ENCODE assay signal across 7 cellular contexts in genomic region chr10:103772096-103772845, GRCh38.
A peak's percentile ranks its signal among the peaks of the same experiment; 100 is the strongest.
DNase-seq lines count a peak whose midpoint lies in the region; ATAC-seq and TF ChIP-seq lines count a peak whose summit lies in the region.

No MANE protein-coding gene starts in this region.

- peak overlapping the region; percentile 82 for H3K4me3 Mint-ChIP-seq in endothelial cell (ENCODE audit: unreplicated experiment)
- H3K4me3 Mint-ChIP-seq in stimulated activated naive B cell treated with anti-CD40 and anti-IgM and Interleukin-4, amounts not matched to agents 10 μg/mL and 1 μg/mL and 100 μg/mL, for 72 hours = peak overlapping the region; percentile 86

- peaks cover 35% of the 10 kb centered on the region for H3K4me1 Mint-ChIP-seq in endothelial cell (ENCODE audit: unreplicated experiment)
- peaks cover 44 to 67% of the 10 kb centered on the region in 2 donors for H3K4me1 Mint-ChIP-seq in stimulated activated naive B cell treated with anti-CD40 and anti-IgM and Interleukin-4, amounts not matched to agents 10 μg/mL and 1 μg/mL and 100 μg/mL, for 72 hours

- DNase-seq in NCI-H2227 treated with DMSO at 0.1 percent for 48 hours (lab: John Stamatoyannopoulos, UW) = peak; percentile 67
- peak in 2 of 3 experiments; percentile 32 to 43 for DNase-seq in activated CD8-positive, alpha-beta memory T cell treated with anti-CD3 and anti-CD28 coated beads for 48 hours (ENCODE audit: low read depth in 2 of 3, low spot score in 2 of 3)
- peak; percentile 74 for DNase-seq in endothelial cell (ENCODE audit: low spot score)
- peak; percentile 26 for DNase-seq in stimulated activated naive B cell treated with anti-CD40 and anti-IgM and Interleukin-4, amounts not matched to agents 10 μg/mL and 1 μg/mL and 100 μg/mL, for 72 hours

- peaks cover 31% of the 10 kb centered on the region for H3K4me1 ChIP-seq in mucosa of stomach (ENCODE audit: control insufficient read depth, insufficient read depth, low read length)

- no peaks in the 10 kb centered on the region for H3K9me3 Mint-ChIP-seq in endothelial cell (ENCODE audit: unreplicated experiment)
- peaks cover 2 to 10% of the 10 kb centered on the region in 2 donors for H3K9me3 Mint-ChIP-seq in stimulated activated naive B cell treated with anti-CD40 and anti-IgM and Interleukin-4, amounts not matched to agents 10 μg/mL and 1 μg/mL and 100 μg/mL, for 72 hours

- H3K4me3 ChIP-seq in mucosa of stomach (ENCODE audit: low read length) = no peak overlapping the region

- no peaks in the 10 kb centered on the region for H3K27me3 ChIP-seq in mucosa of stomach (ENCODE audit: control insufficient read depth, insufficient read depth, low read length)

- peak; percentile 33 for TF ChIP-seq POLR2A in GM18505 (IDR thresholded peaks at IDR 0.05; ENCODE audit: borderline replicate concordance, extremely low read depth, insufficient read depth, insufficient read length)

- H3K9ac ChIP-seq in mucosa of stomach (ENCODE audit: low read length) = peak overlapping the region; percentile 76

- TF ChIP-seq CTCF in endothelial cell (IDR thresholded peaks at IDR 0.05; ENCODE audit: unreplicated experiment) = no peak

- ATAC-seq in GM18505 (IDR thresholded peaks at IDR 0.05; ENCODE audit: unreplicated experiment) = peak; percentile 70
- peak; percentile 76 for ATAC-seq in HG02759 (IDR thresholded peaks at IDR 0.05; ENCODE audit: unreplicated experiment)
- peak; percentile 65 to 74 for ATAC-seq in stimulated activated naive B cell treated with anti-CD40 and anti-IgM and Interleukin-4, amounts not matched to agents 10 μg/mL and 1 μg/mL and 100 μg/mL, for 72 hours (replicated peaks)

- peaks cover 5% of the 10 kb centered on the region for H3K27me3 Mint-ChIP-seq in endothelial cell (ENCODE audit: unreplicated experiment)
- no peaks in the 10 kb centered on the region for H3K27me3 Mint-ChIP-seq in stimulated activated naive B cell treated with anti-CD40 and anti-IgM and Interleukin-4, amounts not matched to agents 10 μg/mL and 1 μg/mL and 100 μg/mL, for 72 hours

- no peaks in the 10 kb centered on the region for H3K9me3 ChIP-seq in mucosa of stomach (ENCODE audit: control insufficient read depth, low read length)

- H3K36me3 ChIP-seq in mucosa of stomach (ENCODE audit: control insufficient read depth, insufficient read depth, low read length) = peaks cover under 1% of the 10 kb centered on the region

- H3K36me3 Mint-ChIP-seq in endothelial cell (ENCODE audit: low read depth, unreplicated experiment) = peaks cover 14% of the 10 kb centered on the region
- no peaks in the 10 kb centered on the region for H3K36me3 Mint-ChIP-seq in stimulated activated naive B cell treated with anti-CD40 and anti-IgM and Interleukin-4, amounts not matched to agents 10 μg/mL and 1 μg/mL and 100 μg/mL, for 72 hours

- H3K27ac Mint-ChIP-seq in endothelial cell (ENCODE audit: unreplicated experiment) = peak overlapping the region; percentile 91
- H3K27ac Mint-ChIP-seq in stimulated activated naive B cell treated with anti-CD40 and anti-IgM and Interleukin-4, amounts not matched to agents 10 μg/mL and 1 μg/mL and 100 μg/mL, for 72 hours = peak overlapping the region; percentile 83
